12 cellular contexts compared by ENCODE assay signal in genomic region chr9:37437616-37438015, GRCh38.
"Had no signal": no experiment of that assay in that cellular context is flagged by ENCODE, and none has a peak within 500 bp of the region (broad histone marks: within the 10 kb centered on the region; RNA-seq: fewer than 3 reads in every experiment).

No MANE protein-coding gene starts in this region.

- H3K4me3 ChIP-seq: colonic mucosa, esophagus muscularis mucosa, prostate gland, SK-N-MC had no signal

- ATAC-seq: stimulated activated effector memory CD8-positive, alpha-beta T cell treated with anti-CD3 and anti-CD28 coated beads, Interleukin-12 subunit alpha, Interleukin-12 subunit beta, amount 100 ng/mL, for 72 hours; T-cell had no signal

- H3K9me3 ChIP-seq: colonic mucosa, esophagus muscularis mucosa, prostate gland had no signal

- H3K4me1 ChIP-seq: colonic mucosa, prostate gland had no signal

- H3K27me3 ChIP-seq: colonic mucosa, esophagus muscularis mucosa had no signal

- DNase-seq: activated CD4-positive, alpha-beta T cell treated with anti-CD3 and anti-CD28 coated beads, Interleukin-2, amount 50 U/mL, for 48 hours; activated gamma-delta T cell; activated T-cell treated with anti-CD3 and anti-CD28 coated beads, Interleukin-2, amount 50 U/mL, for 48 hours; colonic mucosa; kidney; mesendoderm; occipital lobe; T-cell had no signal

- H3K36me3 ChIP-seq: colonic mucosa had no signal
